ENCODE assay signal across 27 cellular contexts in genomic region chr19:5684694-5685430, GRCh38. TPM values are rescaled to one million over a fixed set of nuclear protein-coding genes. Genes with fewer than 3 reads are reported as not detected.
"Had no signal": no experiment of that assay in that cellular context is flagged by ENCODE, and none has a peak within 500 bp of the region (broad histone marks: within the 10 kb centered on the region; RNA-seq: fewer than 3 reads in every experiment).

No MANE protein-coding gene starts in this region.

- DNase-seq: activated CD4-positive, alpha-beta memory T cell treated with anti-CD3 and anti-CD28 coated beads, Interleukin-2, amount 10 ng/mL, durations not matched to agents 7 days and 5 days; activated CD4-positive, alpha-beta T cell treated with anti-CD3 and anti-CD28 coated beads for 36 hours; activated CD4-positive, alpha-beta T cell treated with anti-CD3 and anti-CD28 coated beads, Interleukin-2, amount 50 U/mL, for 1 hour; activated naive CD4-positive, alpha-beta T cell treated with anti-CD3 and anti-CD28 coated beads, Interleukin-2, amount 50 U/mL, for 16 hours; activated naive CD8-positive, alpha-beta T cell treated with anti-CD3 and anti-CD28 coated beads, Interleukin-2, amount 10 ng/mL, durations not matched to agents 7 days and 5 days; activated T-cell treated with anti-CD3 and anti-CD28 coated beads for 4 hours; activated T-cell treated with anti-CD3 and anti-CD28 coated beads, Interleukin-2, amount 50 U/mL, for 72 hours; anterior cingulate cortex; caudate nucleus; NCI-H1092 treated with DMSO at 0.1 percent for 48 hours; NCI-H1417 treated with DMSO at 0.1 percent for 48 hours; NCI-H1694 treated with DMSO at 0.1 percent for 48 hours; NCI-H2029 treated with DMSO at 0.1 percent for 48 hours; NCI-H510A treated with DMSO at 0.1 percent for 48 hours; NCI-H69; NK-92 treated with Interleukin-12 subunit alpha and Interleukin-12 subunit beta, amount 100 ng/mL, for 24 hours; OCI-M1; RPMI8226; SIG-M5; T-cell; WERI-Rb-1 had no signal

- H3K4me3 ChIP-seq: adrenal gland had no signal

- H3K9me3 ChIP-seq: adrenal gland had no signal

- ATAC-seq: activated CD4-positive, alpha-beta T cell treated with anti-CD3 and anti-CD28 coated beads for 36 hours; activated T-cell treated with anti-CD3 and anti-CD28 coated beads, Interleukin-2, amount 50 U/mL, for 72 hours; Panc1; T-cell had no signal

- H3K36me3 ChIP-seq: adrenal gland, WERI-Rb-1 had no signal

- H3K27me3 ChIP-seq: adrenal gland had no signal

- H3K27ac ChIP-seq: KMS-11, WERI-Rb-1 had no signal

RNA-seq across cellular contexts. Expression of gene CATSPERD, which starts 35.6 kb away (rescaled TPM):
- total RNA-seq: activated CD4-positive, alpha-beta memory T cell treated with anti-CD3 and anti-CD28 coated beads, Interleukin-2, amount 10 ng/mL, durations not matched to agents 7 days and 5 days; activated CD4-positive, alpha-beta T cell treated with anti-CD3 and anti-CD28 coated beads for 36 hours; activated CD8-positive, alpha-beta memory T cell treated with anti-CD3 and anti-CD28 coated beads for 36 hours; activated naive CD8-positive, alpha-beta T cell treated with anti-CD3 and anti-CD28 coated beads, Interleukin-2, amount 10 ng/mL, durations not matched to agents 7 days and 5 days; activated T-cell treated with anti-CD3 and anti-CD28 coated beads, Interleukin-2, amount 50 U/mL, for 72 hours; adrenal gland; MCF 10A; T-cell; T-helper 2 cell treated with Interferon-gamma antibody and Interleukin-4, amounts not matched to agents 100 ng/mL and 5 ng/mL, for 36 hours had no signal
- polyA plus RNA-seq: adrenal gland had no signal
